Comparison of ENCODE assay signal across 10 cellular contexts in genomic region chr2:170177950-170178781, GRCh38. TPM values are rescaled to one million over a fixed set of nuclear protein-coding genes. Genes with fewer than 3 reads are reported as not detected.
DNase-seq lines count a peak whose midpoint lies in the region; ATAC-seq and TF ChIP-seq lines count a peak whose summit lies in the region.
"Had no signal": no experiment of that assay in that cellular context is flagged by ENCODE, and none has a peak within 500 bp of the region (broad histone marks: within the 10 kb centered on the region; RNA-seq: fewer than 3 reads in every experiment).

Gene MYO3B (plus strand): TSS chr2:170178147. CDS start chr2:170178288, 141 bp downstream.

- peak; percentile 8 to 28 for DNase-seq in cardiac fibroblast (ENCODE audit: low read depth in 2 of 2)
- peak; percentile 12 for DNase-seq in pons (ENCODE audit: low spot score)
- no peak for DNase-seq in HuH-7.5 (ENCODE audit: low spot score)
- no peak for DNase-seq in COLO829 (ENCODE audit: low spot score)
- DNase-seq in lower leg skin (ENCODE audit: low spot score in 2 of 2): no peak
- DNase-seq: stimulated activated CD4-positive, alpha-beta T cell treated with anti-CD3 and anti-CD28 coated beads, Interleukin-12 subunit alpha, Interleukin-12 subunit beta, amount 100 ng/mL, for 4 hours had no signal

- TF ChIP-seq CTCF in cardiac fibroblast (IDR thresholded peaks at IDR 0.05; ENCODE audit: low read depth, low read length) (no peak), lower leg skin (IDR thresholded peaks at IDR 0.05) (no peak)

- peak; percentile 38 for ATAC-seq in GM18909 (IDR thresholded peaks at IDR 0.05; ENCODE audit: poor library complexity, unreplicated experiment)
- peak; percentile 58 for ATAC-seq in HG03439 (IDR thresholded peaks at IDR 0.05; ENCODE audit: unreplicated experiment)
- ATAC-seq in GM21360 (IDR thresholded peaks at IDR 0.05; ENCODE audit: unreplicated experiment): no peak

- intact Hi-C loops in lower leg skin (cut with DNase I; ENCODE audit: low total_unique reads): no loop called here

- TF ChIP-seq POLR2A in lower leg skin (IDR thresholded peaks at IDR 0.05): no peak

- WGBS in lower leg skin, 2 donors: 43 to 64% methylated on average over 3 of the region's 3 CpGs

- H3K4me3 ChIP-seq in cardiac fibroblast (replicated peaks in 1 of 2; ENCODE audit: low read depth in 2 of 2, low read length in 2 of 2) (no peak within 1 kb of the TSS), lower leg skin (ENCODE audit: low read depth, poor library complexity, severe bottlenecking) (no peak within 1 kb of the TSS)
- H3K4me3 ChIP-seq: coronary artery had no signal

RNA-seq across cellular contexts. Expression of gene MYO3B, which starts in this region (rescaled TPM):
- total RNA-seq in lower leg skin: under 1 TPM; 0.17 to 0.81 (median 0.66) TPM

Comparison
In these comparisons a context has a peak if more than half of its experiments do, and no peak if none do; other contexts are left out.
1. DNase-seq: peak in cardiac fibroblast (2 of 2) and pons (single experiment); none in HuH-7.5 (single experiment), COLO829 (single experiment) and lower leg skin (0 of 2).